Comparison of ENCODE assay signal across 17 cellular contexts in the genomic region with DNA sequence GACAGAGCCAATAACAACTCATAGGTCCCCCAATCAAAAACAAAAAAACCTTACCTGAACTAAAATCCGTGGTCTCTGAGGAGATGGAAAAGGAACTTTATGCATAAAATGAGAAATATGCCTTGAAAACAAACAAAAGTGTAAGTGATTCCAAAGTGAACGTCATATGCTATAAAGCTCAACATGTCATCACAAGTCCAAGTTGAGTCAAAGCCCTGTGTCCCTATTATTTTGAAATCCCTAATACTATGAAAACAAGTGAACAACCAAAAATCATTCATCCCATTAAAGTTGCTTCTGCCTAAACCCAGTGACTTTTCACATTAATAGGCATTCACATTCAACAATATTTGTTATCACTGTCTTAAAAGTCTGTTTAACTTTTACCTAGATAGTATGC.
"Had no signal": no experiment of that assay in that cellular context is flagged by ENCODE, and none has a peak within 500 bp of the region (broad histone marks: within the 10 kb centered on the region; RNA-seq: fewer than 3 reads in every experiment).

No MANE protein-coding gene starts in this region.

- H3K27me3 ChIP-seq: dorsolateral prefrontal cortex, esophagus muscularis mucosa, gastroesophageal sphincter, heart right ventricle, neural progenitor cell, pancreas, thyroid gland, uterus had no signal

- H3K4me1 ChIP-seq: esophagus muscularis mucosa, gastroesophageal sphincter, heart right ventricle, neural progenitor cell, pancreas, uterus had no signal

- H3K36me3 ChIP-seq: neural progenitor cell, uterus had no signal

- H3K9me3 ChIP-seq: esophagus muscularis mucosa, gastroesophageal sphincter, heart right ventricle, thyroid gland, uterus had no signal

- DNase-seq: activated CD4-positive, alpha-beta T cell treated with anti-CD3 and anti-CD28 coated beads, Interleukin-2, amount 10 ng/mL, durations not matched to agents 7 days and 5 days; activated CD4-positive, CD25-positive, alpha-beta regulatory T cell; activated naive CD4-positive, alpha-beta T cell treated with Interleukin-2 at 50 U/mL for 16 hours; aorta; dorsolateral prefrontal cortex; heart right ventricle; naive B cell; pancreas; stimulated activated CD4-positive, alpha-beta T cell treated with anti-CD3 and anti-CD28 coated beads, Interleukin-2, amount 100 ng/mL, for 48 hours; stimulated activated naive B cell treated with anti-CD40 and anti-IgM and Interleukin-4, amounts not matched to agents 10 μg/mL and 1 μg/mL and 100 μg/mL, for 72 hours; T-helper 2 cell; thyroid gland; uterus had no signal

- H3K9ac ChIP-seq: neural progenitor cell had no signal

- H3K27ac ChIP-seq: dorsolateral prefrontal cortex, esophagus muscularis mucosa, gastroesophageal sphincter, heart right ventricle, neural progenitor cell, pancreas, thyroid gland, uterus had no signal

- FAIRE-seq: pancreas had no signal

- ATAC-seq: activated T-helper 17 cell treated with anti-CD3 and anti-CD28 coated beads, Interleukin-2, amount 50 U/mL, for 72 hours; gastroesophageal sphincter; heart right ventricle; pancreas; stimulated activated naive B cell treated with anti-CD40 and anti-IgM and Interleukin-4, amounts not matched to agents 10 μg/mL and 1 μg/mL and 100 μg/mL, for 72 hours had no signal

- H3K4me3 ChIP-seq: dorsolateral prefrontal cortex, esophagus muscularis mucosa, gastroesophageal sphincter, heart right ventricle, neural progenitor cell, pancreas, thyroid gland, uterus had no signal

- H2AFZ ChIP-seq: neural progenitor cell had no signal

- H3K4me2 ChIP-seq: neural progenitor cell had no signal
